ENCODE assay signal across 8 cellular contexts in genomic region chr2:74459377-74460118, GRCh38. TPM values are rescaled to one million over a fixed set of nuclear protein-coding genes. Genes with fewer than 3 reads are reported as not detected.
DNase-seq lines count a peak whose midpoint lies in the region; ATAC-seq and TF ChIP-seq lines count a peak whose summit lies in the region.

No MANE protein-coding gene starts in this region.

- H3K4ac ChIP-seq in mesendoderm (ENCODE audit: low read depth, low read length) = no peak overlapping the region

- peaks cover 13% of the 10 kb centered on the region for H3K79me1 ChIP-seq in mesendoderm (ENCODE audit: low read length)

- no peak overlapping the region for H2AK5ac ChIP-seq in mesendoderm (ENCODE audit: low read length)

- no peak overlapping the region for H4K8ac ChIP-seq in mesendoderm (ENCODE audit: low read depth, low read length)

- H3K23ac ChIP-seq in mesendoderm (ENCODE audit: low read length) = no peak overlapping the region

- H3K9ac ChIP-seq in mesendoderm (ENCODE audit: low read length) = peak overlapping the region; percentile 100

- no peaks in the 10 kb centered on the region; the same call in none of the 2 replicates for H3K36me3 ChIP-seq in H7 (replicated peaks; ENCODE audit: control insufficient read depth, insufficient read depth, low read length)
- peaks cover 3% of the 10 kb centered on the region for H3K36me3 ChIP-seq in mesendoderm (ENCODE audit: control insufficient read depth, insufficient read depth, low read length)

- no peak overlapping the region for H2BK120ac ChIP-seq in mesendoderm (ENCODE audit: low read depth, low read length)

- H2BK15ac ChIP-seq in mesendoderm (replicated peaks; ENCODE audit: low read depth) = no peak overlapping the region

- in situ Hi-C loops in astrocyte of the cerebellum (cut with HindIII; ENCODE audit: low sequenced_read_pairs) = no loop called here

- no peak for TF ChIP-seq CTCF in AG09309 (IDR thresholded peaks at IDR 0.05; ENCODE audit: control insufficient read depth, insufficient read depth, low read depth, low read length, missing control alignments)
- TF ChIP-seq CTCF in astrocyte of the cerebellum (IDR thresholded peaks at IDR 0.05; ENCODE audit: low read depth, low read length, missing control alignments) = no peak

- H3K27ac ChIP-seq in mesendoderm (ENCODE audit: low read depth, low read length) = no peak overlapping the region

- peaks cover 6% of the 10 kb centered on the region for H3K4me1 ChIP-seq in mesendoderm (ENCODE audit: control insufficient read depth, low read depth, low read length)

- H3K27me3 ChIP-seq in H7 (ENCODE audit: control insufficient read depth, insufficient read depth, low read length) (no peaks in the 10 kb centered on the region), mesendoderm (ENCODE audit: insufficient read depth, low read length, poor library complexity) (no peaks in the 10 kb centered on the region)

- H3K56ac ChIP-seq in mesendoderm (ENCODE audit: low read length) = peak overlapping the region; percentile 100

- peak overlapping the region; percentile 32 for H3K4me3 ChIP-seq in AG09309 (ENCODE audit: control insufficient read depth, low read depth, low read length)
- H3K4me3 ChIP-seq in H7 (ENCODE audit: insufficient read depth, low read depth, low read length) = no peak overlapping the region; the same call in 1 of the 2 replicates
- peak overlapping the region; percentile 62 for H3K4me3 ChIP-seq in astrocyte of the cerebellum (ENCODE audit: low read depth, low read length)
- no peak overlapping the region for H3K4me3 ChIP-seq in mesendoderm (ENCODE audit: low read length)

- no peak overlapping the region for H4K5ac ChIP-seq in mesendoderm (ENCODE audit: low read length)

- no peak for DNase-seq in AG09309 (ENCODE audit: low read depth)
- peak; percentile 11 for DNase-seq in H7
- DNase-seq in astrocyte of the cerebellum (ENCODE audit: low read depth) = no peak
- no peak for DNase-seq in mesendoderm
- DNase-seq in putamen (ENCODE audit: low spot score) = no peak
- DNase-seq in midbrain (lab: John Stamatoyannopoulos, UW) = no peak

- H3K4me2 ChIP-seq in mesendoderm (ENCODE audit: low read length) = peak overlapping the region; percentile 4

- H3K79me2 ChIP-seq in mesendoderm (ENCODE audit: control insufficient read depth, insufficient read depth, low read length) = peaks cover 12% of the 10 kb centered on the region

- no peak for ATAC-seq in esophagus mucosa
- no peak for ATAC-seq in GM19328 (IDR thresholded peaks at IDR 0.05; ENCODE audit: unreplicated experiment)

- H2BK5ac ChIP-seq in mesendoderm (ENCODE audit: low read length) = no peak overlapping the region

- WGBS in mesendoderm (ENCODE audit: extremely low coverage, insufficient coverage, low lambda C conversion rate) = no CpG with 5 or more reads among the region's 14 CpGs

- no peak overlapping the region for H3K18ac ChIP-seq in mesendoderm (ENCODE audit: low read length)

RNA-seq across cellular contexts. Expression of gene WBP1, which starts 1.3 kb away (rescaled TPM):
- total RNA-seq in H7 (2014; rRNA removed; shearing (Covaris generic)) = 81.0 and 88.9 TPM in 2 replicates
- 46.3 TPM for polyA plus RNA-seq in mesendoderm (2013, experiment 1 of 2)
- 45.2 TPM for polyA plus RNA-seq in mesendoderm (2013, experiment 2 of 2)
- total RNA-seq in esophagus mucosa = 30.6 TPM

RNA-seq across cellular contexts. Expression of gene INO80B, which starts 4.7 kb away (rescaled TPM):
- total RNA-seq in H7 (2014; rRNA removed; shearing (Covaris generic)) = 9.6 and 11.3 TPM in 2 replicates
- 11.3 TPM for polyA plus RNA-seq in mesendoderm (2013, experiment 1 of 2)
- 11.5 TPM for polyA plus RNA-seq in mesendoderm (2013, experiment 2 of 2)
- total RNA-seq in esophagus mucosa = 22.6 TPM

RNA-seq across cellular contexts. Expression of gene MOGS, which starts 5.6 kb away (rescaled TPM):
- total RNA-seq in H7 (2014; rRNA removed; shearing (Covaris generic)) = 91.2 and 98.8 TPM in 2 replicates
- polyA plus RNA-seq in mesendoderm (2013, experiment 1 of 2) = 28.9 TPM
- 30.5 TPM for polyA plus RNA-seq in mesendoderm (2013, experiment 2 of 2)
- total RNA-seq in esophagus mucosa = 22.6 TPM

RNA-seq across cellular contexts. Expression of gene MRPL53, which starts 12.9 kb away (rescaled TPM):
- total RNA-seq in H7 (2014; rRNA removed; shearing (Covaris generic)) = 25.9 and 34.1 TPM in 2 replicates
- 70.2 TPM for polyA plus RNA-seq in mesendoderm (2013, experiment 1 of 2)
- polyA plus RNA-seq in mesendoderm (2013, experiment 2 of 2) = 67.5 TPM
- total RNA-seq in esophagus mucosa = 87.5 TPM

RNA-seq across cellular contexts. Expression of gene RTKN, which starts 17.8 kb away (rescaled TPM):
- 93.4 and 107 TPM in 2 replicates for total RNA-seq in H7 (2014; rRNA removed; shearing (Covaris generic))
- 32.8 TPM for polyA plus RNA-seq in mesendoderm (2013, experiment 1 of 2)
- 32.7 TPM for polyA plus RNA-seq in mesendoderm (2013, experiment 2 of 2)
- total RNA-seq in esophagus mucosa = 18.3 TPM

Comparison
In these comparisons a context has a peak if more than half of its experiments do, and no peak if none do; other contexts are left out.
1. H3K4me3 ChIP-seq: peak in AG09309 (single experiment) and astrocyte of the cerebellum (single experiment); none in H7 (single experiment) and mesendoderm (single experiment).